19 cellular contexts compared by ENCODE assay signal in genomic region chrX:39766882-39767281, GRCh38.
DNase-seq lines count a peak whose midpoint lies in the region; ATAC-seq and TF ChIP-seq lines count a peak whose summit lies in the region.
"Had no signal": no experiment of that assay in that cellular context is flagged by ENCODE, and none has a peak within 500 bp of the region (broad histone marks: within the 10 kb centered on the region; RNA-seq: fewer than 3 reads in every experiment).

No MANE protein-coding gene starts in this region.

- no peaks in the 10 kb centered on the region for H3K4me1 ChIP-seq in psoas muscle
- H3K4me1 ChIP-seq: upper lobe of right lung had no signal

- DNase-seq in NCI-H2171 treated with DMSO at 0.1 percent for 48 hours (lab: John Stamatoyannopoulos, UW): peak; percentile 2
- DNase-seq in NCI-H2171 (lab: John Stamatoyannopoulos, UW): no peak
- peak; percentile 16 for DNase-seq in NCI-H1092 (lab: John Stamatoyannopoulos, UW)
- DNase-seq in coronary artery (ENCODE audit: low spot score): peak; percentile 86
- DNase-seq in psoas muscle: peak in 1 of 2 donors; percentile 65
- no peak for DNase-seq in activated naive CD4-positive, alpha-beta T cell treated with anti-CD3 and anti-CD28 coated beads, Interleukin-2, amount 50 U/mL, for 72 hours (ENCODE audit: low spot score in 2 of 2)
- DNase-seq in amniotic stem cell (lab: John Stamatoyannopoulos, UW): no peak
- DNase-seq: activated CD4-positive, alpha-beta T cell treated with anti-CD3 and anti-CD28 coated beads for 1 hour; activated naive CD4-positive, alpha-beta T cell treated with anti-CD3 and anti-CD28 coated beads, Interleukin-2, amount 50 U/mL, for 16 hours; activated T-cell treated with anti-CD3 and anti-CD28 coated beads for 4 hours; effector CD8-positive, alpha-beta T cell; mucosa of descending colon; NCI-H1048; NK-92 treated with Interleukin-12 subunit alpha and Interleukin-12 subunit beta, amount 100 ng/mL, for 24 hours; T-helper 9 cell; upper lobe of right lung had no signal

- peaks cover 4 to 8% of the 10 kb centered on the region in 2 donors for H3K9me3 Mint-ChIP-seq in activated naive CD4-positive, alpha-beta T cell treated with anti-CD3 and anti-CD28 coated beads, Interleukin-2, amount 50 U/mL, for 72 hours

- peak; percentile 80 to 96 (median 84) for ATAC-seq in psoas muscle
- no peak for ATAC-seq in GM19351 (IDR thresholded peaks at IDR 0.05; ENCODE audit: unreplicated experiment)
- ATAC-seq in activated naive CD4-positive, alpha-beta T cell treated with anti-CD3 and anti-CD28 coated beads, Interleukin-2, amount 50 U/mL, for 72 hours: no peak
- ATAC-seq: stimulated activated memory B cell treated with anti-CD40 and anti-IgM and Interleukin-4, amounts not matched to agents 10 μg/mL and 1 μg/mL and 100 μg/mL, for 72 hours; upper lobe of right lung had no signal

- no peaks in the 10 kb centered on the region for H3K9me3 ChIP-seq in psoas muscle
- H3K9me3 ChIP-seq: mucosa of descending colon, upper lobe of right lung had no signal

- no peaks in the 10 kb centered on the region for H3K36me3 ChIP-seq in psoas muscle (ENCODE audit: insufficient read depth in 1 of 2, low read depth in 1 of 2)
- H3K36me3 ChIP-seq: upper lobe of right lung had no signal

- peak overlapping the region; percentile 59 to 77 for H3K27ac ChIP-seq in coronary artery
- no peak overlapping the region for H3K27ac ChIP-seq in psoas muscle
- H3K27ac ChIP-seq: upper lobe of right lung had no signal

- peaks cover 0 to 11% of the 10 kb centered on the region in 2 donors for H3K36me3 Mint-ChIP-seq in activated naive CD4-positive, alpha-beta T cell treated with anti-CD3 and anti-CD28 coated beads, Interleukin-2, amount 50 U/mL, for 72 hours
- H3K36me3 Mint-ChIP-seq: CD14-positive monocyte; stimulated activated memory B cell treated with anti-CD40 and anti-IgM and Interleukin-4, amounts not matched to agents 10 μg/mL and 1 μg/mL and 100 μg/mL, for 72 hours had no signal

- TF ChIP-seq CTCF in coronary artery (IDR thresholded peaks at IDR 0.05): no peak
- TF ChIP-seq CTCF in psoas muscle (IDR thresholded peaks at IDR 0.05): no peak

- H3K27ac Mint-ChIP-seq in activated naive CD4-positive, alpha-beta T cell treated with anti-CD3 and anti-CD28 coated beads, Interleukin-2, amount 50 U/mL, for 72 hours: peak overlapping the region in 1 of 2 donors; percentile 80
- H3K27ac Mint-ChIP-seq: stimulated activated memory B cell treated with anti-CD40 and anti-IgM and Interleukin-4, amounts not matched to agents 10 μg/mL and 1 μg/mL and 100 μg/mL, for 72 hours had no signal

- intact Hi-C loops in psoas muscle (cut with DNase I): no loop called here

- WGBS in psoas muscle, 3 donors: 23 to 30% (median 26%) methylated on average over 4 to 9 of the region's 9 CpGs

- H3K27me3 ChIP-seq in psoas muscle (ENCODE audit: insufficient read depth in 3 of 3, low read length in 2 of 3): peaks cover 0 to 20% (median 0%) of the 10 kb centered on the region in 3 donors
- H3K27me3 ChIP-seq: upper lobe of right lung had no signal

- H3K4me3 ChIP-seq in coronary artery (no peak overlapping the region), psoas muscle (no peak overlapping the region)
- H3K4me3 ChIP-seq: mucosa of descending colon, upper lobe of right lung had no signal

Comparison
In these comparisons a context has a peak if more than half of its experiments do, and no peak if none do; other contexts are left out.
1. DNase-seq: peak in NCI-H2171 treated with DMSO at 0.1 percent for 48 hours (single experiment), NCI-H1092 (single experiment) and coronary artery (single experiment); none in NCI-H2171 (single experiment), activated naive CD4-positive, alpha-beta T cell treated with anti-CD3 and anti-CD28 coated beads, Interleukin-2, amount 50 U/mL, for 72 hours (0 of 2) and amniotic stem cell (single experiment).
2. ATAC-seq: peak in psoas muscle (4 of 4); none in GM19351 (single experiment) and activated naive CD4-positive, alpha-beta T cell treated with anti-CD3 and anti-CD28 coated beads, Interleukin-2, amount 50 U/mL, for 72 hours (0 of 2).